In the genomic region with DNA sequence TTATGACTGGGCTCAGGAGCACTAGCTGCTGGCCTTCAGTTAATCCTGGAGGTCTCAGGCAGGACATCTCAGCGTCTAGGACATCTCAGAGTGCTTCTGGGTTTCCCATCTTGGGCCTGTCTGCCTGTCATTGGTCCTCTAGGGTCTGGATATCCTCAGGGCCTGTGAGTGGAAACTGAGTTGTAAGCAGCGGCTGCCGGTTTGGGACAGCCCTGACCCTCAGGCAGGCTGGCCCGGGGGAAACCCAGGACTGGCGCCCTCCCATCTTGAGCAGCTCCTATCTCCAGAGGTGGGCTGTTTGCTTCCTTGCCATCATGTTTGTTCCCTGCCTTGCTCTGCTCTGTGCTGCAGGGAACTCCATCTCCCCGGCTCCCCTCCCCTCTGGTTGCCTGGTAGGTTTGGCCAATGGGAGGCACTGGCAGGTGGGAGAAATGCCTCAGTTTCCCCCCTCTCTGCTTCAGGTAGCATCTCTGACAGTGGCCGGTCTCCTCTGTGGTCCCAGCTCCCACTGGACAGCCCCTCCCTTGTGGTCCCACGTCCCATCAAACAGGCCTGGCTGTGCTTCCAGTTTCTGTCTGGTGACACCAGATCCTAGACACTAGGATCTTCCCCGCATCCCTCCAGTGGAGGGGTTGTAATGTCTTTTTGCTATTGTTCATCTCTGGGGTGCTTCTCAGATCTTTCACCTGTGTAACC, we compare ENCODE assay signal across 16 cellular contexts. TPM values are rescaled to one million over a fixed set of nuclear protein-coding genes. Genes with fewer than 3 reads are reported as not detected.
DNase-seq lines count a peak whose midpoint lies in the region; ATAC-seq and TF ChIP-seq lines count a peak whose summit lies in the region.
"Had no signal": no experiment of that assay in that cellular context is flagged by ENCODE, and none has a peak within 500 bp of the region (broad histone marks: within the 10 kb centered on the region; RNA-seq: fewer than 3 reads in every experiment).

No MANE protein-coding gene starts in this region.

- H3K4me1 ChIP-seq in endodermal cell (ENCODE audit: control insufficient read depth, insufficient read depth, low read length) (no peaks in the 10 kb centered on the region), sigmoid colon (peaks cover 0 to 31% (median 22%) of the 10 kb centered on the region in 4 donors)
- no peaks in the 10 kb centered on the region for H3K4me1 ChIP-seq in effector memory CD4-positive, alpha-beta T cell (ENCODE audit: control insufficient read depth, insufficient read depth, low read length, poor library complexity, severe bottlenecking)
- H3K4me1 ChIP-seq: BE2C had no signal

- TF ChIP-seq POLR2A in sigmoid colon (IDR thresholded peaks at IDR 0.05), result no peak

- no peak overlapping the region for H3K27ac ChIP-seq in endodermal cell (ENCODE audit: low read depth, low read length)
- H3K27ac ChIP-seq in sigmoid colon, result peak overlapping the region in 3 of 4 donors; percentile 78 to 89 (median 85)
- no peak overlapping the region for H3K27ac ChIP-seq in effector memory CD4-positive, alpha-beta T cell (ENCODE audit: insufficient read depth, low read length, poor library complexity, severe bottlenecking)
- H3K27ac ChIP-seq: HL-60 had no signal

- no peak overlapping the region for H3K4me3 Mint-ChIP-seq in endodermal cell
- H3K4me3 Mint-ChIP-seq: CD4-positive, CD25-positive, alpha-beta regulatory T cell; CD8-positive, alpha-beta memory T cell; GM23338 had no signal

- H3K9me3 Mint-ChIP-seq in endodermal cell, result no peaks in the 10 kb centered on the region
- H3K9me3 Mint-ChIP-seq: CD4-positive, CD25-positive, alpha-beta regulatory T cell; CD8-positive, alpha-beta memory T cell; GM23338 had no signal

- no peaks in the 10 kb centered on the region for H3K36me3 ChIP-seq in endodermal cell (ENCODE audit: control insufficient read depth, insufficient read depth, low read length)
- no peaks in the 10 kb centered on the region for H3K36me3 ChIP-seq in sigmoid colon
- no peaks in the 10 kb centered on the region for H3K36me3 ChIP-seq in effector memory CD4-positive, alpha-beta T cell (ENCODE audit: control insufficient read depth, insufficient read depth, low read length)
- H3K36me3 ChIP-seq: BE2C had no signal

- H3K4me1 Mint-ChIP-seq in endodermal cell, result no peaks in the 10 kb centered on the region
- H3K4me1 Mint-ChIP-seq: CD4-positive, CD25-positive, alpha-beta regulatory T cell had no signal

- intact Hi-C loops in cardiac septum (cut with DNase I) (loop anchor here (5.0 kb wide), 2 partner anchors 214 to 324 kb away; a partner anchor contains a TSS), Right ventricle myocardium superior (cut with DNase I) (loop anchor here (5.0 kb wide), 1 partner anchor 189 kb away; no protein-coding TSS in a partner anchor), sigmoid colon (cut with DNase I) (loop anchor here (2.0 kb wide), 1 partner anchor 352 kb away; no protein-coding TSS in a partner anchor)

- no peak overlapping the region for H3K9ac ChIP-seq in endodermal cell (ENCODE audit: extremely low read depth, low read length, poor library complexity, severe bottlenecking)

- no peak for TF ChIP-seq CTCF in endodermal cell (conservative IDR thresholded peaks at IDR 0.05)
- TF ChIP-seq CTCF in sigmoid colon (IDR thresholded peaks at IDR 0.05), result no peak

- WGBS in endodermal cell (ENCODE audit: insufficient coverage in 1 of 2, insufficient read length in 1 of 2), 2 experiments, result 84 to 86% methylated on average over 6 to 9 of the region's 9 CpGs
- 92 to 95% methylated on average over 9 of the region's 9 CpGs for WGBS in sigmoid colon, 2 donors

- no peaks in the 10 kb centered on the region for H3K27me3 ChIP-seq in endodermal cell (ENCODE audit: control insufficient read depth, insufficient read depth, low read length, poor library complexity, severe bottlenecking)
- no peaks in the 10 kb centered on the region for H3K27me3 ChIP-seq in sigmoid colon
- H3K27me3 ChIP-seq in effector memory CD4-positive, alpha-beta T cell (replicated peaks; ENCODE audit: control insufficient read depth, insufficient read depth, low read length, poor library complexity, severe bottlenecking), result no peaks in the 10 kb centered on the region
- H3K27me3 ChIP-seq: BE2C had no signal

- no peaks in the 10 kb centered on the region for H3K27me3 Mint-ChIP-seq in endodermal cell (ENCODE audit: insufficient read depth)

- no peaks in the 10 kb centered on the region for H3K36me3 Mint-ChIP-seq in endodermal cell (ENCODE audit: low read depth)
- H3K36me3 Mint-ChIP-seq: CD4-positive, CD25-positive, alpha-beta regulatory T cell; CD8-positive, alpha-beta memory T cell had no signal

- no peak for ATAC-seq in Right ventricle myocardium superior (ENCODE audit: poor library complexity)
- no peak for ATAC-seq in GM19328 (IDR thresholded peaks at IDR 0.05; ENCODE audit: unreplicated experiment)
- ATAC-seq: GM23338 had no signal

- H3K9me3 ChIP-seq in endodermal cell (ENCODE audit: control insufficient read depth, low read length), result no peaks in the 10 kb centered on the region
- H3K9me3 ChIP-seq in sigmoid colon, result no peaks in the 10 kb centered on the region
- no peaks in the 10 kb centered on the region for H3K9me3 ChIP-seq in effector memory CD4-positive, alpha-beta T cell (ENCODE audit: control insufficient read depth, low read length)
- H3K9me3 ChIP-seq: BE2C had no signal

- no peak overlapping the region for H3K27ac Mint-ChIP-seq in endodermal cell
- H3K27ac Mint-ChIP-seq: CD4-positive, CD25-positive, alpha-beta regulatory T cell; CD8-positive, alpha-beta memory T cell; GM23338 had no signal

- no peak overlapping the region for H3K4me3 ChIP-seq in endodermal cell (ENCODE audit: low read length)
- no peak overlapping the region for H3K4me3 ChIP-seq in sigmoid colon
- no peak overlapping the region for H3K4me3 ChIP-seq in effector memory CD4-positive, alpha-beta T cell (ENCODE audit: insufficient read depth, low read depth, low read length, poor library complexity, severe bottlenecking)
- H3K4me3 ChIP-seq: GM23338 had no signal

- TF ChIP-seq EP300 in sigmoid colon (IDR thresholded peaks at IDR 0.05), result no peak

- DNase-seq in cardiac septum (ENCODE audit: low spot score) (peak; percentile 59), Right ventricle myocardium superior (no peak), endodermal cell (peak; percentile 30), sigmoid colon (peak; percentile 56), NCI-H1048 (lab: John Stamatoyannopoulos, UW) (no peak)
- DNase-seq in effector memory CD4-positive, alpha-beta T cell, result no peak
- DNase-seq: BE2C; CD4-positive, CD25-positive, alpha-beta regulatory T cell; CD8-positive, alpha-beta memory T cell; COR-L47; DMS79; GDM1; HCEC 1CT had no signal

RNA-seq across cellular contexts. Expression of a gene that starts 57.4 kb away (rescaled TPM):
- 15.8 TPM for total RNA-seq in cardiac septum
- total RNA-seq in Right ventricle myocardium superior, result 32.9 TPM
- under 1 TPM; 0.57 to 0.93 TPM for total RNA-seq in endodermal cell
- polyA plus RNA-seq in endodermal cell (2013, experiment 1 of 2), result 0.68 TPM
- 0.79 TPM for polyA plus RNA-seq in endodermal cell (2013, experiment 2 of 2)
- 10 to 100 TPM; 23.5 to 51.0 (median 39.8) TPM for total RNA-seq in sigmoid colon
- polyA plus RNA-seq in sigmoid colon, result 1 to 10 TPM; 4.8 to 7.2 (median 7.0) TPM
- polyA plus RNA-seq: CD8-positive, alpha-beta memory T cell had no signal

Comparison
In these comparisons a context has a peak if more than half of its experiments do, and no peak if none do; other contexts are left out.
1. DNase-seq: peak in cardiac septum (single experiment), endodermal cell (single experiment) and sigmoid colon (single experiment); none in Right ventricle myocardium superior (single experiment), effector memory CD4-positive, alpha-beta T cell (0 of 3) and NCI-H1048 (single experiment).
2. H3K27ac ChIP-seq: peak in sigmoid colon (3 of 4); none in endodermal cell (single experiment) and effector memory CD4-positive, alpha-beta T cell (single experiment).